In genomic region chr14:75164809-75165208, GRCh38 we compare ENCODE assay signal across 1 cellular context.
TF ChIP-seq lines count a peak whose summit lies in the region.

No MANE protein-coding gene starts in this region.

TF ChIP-seq in WTC11, 78 proteins besides CTCF, POLR2A, EP300 and RAD21 (continued from another document):
- TF ChIP-seq FOXP4 (CRISPR knock-in tag; IDR thresholded peaks at IDR 0.05) (no peak), FOXP1 (CRISPR knock-in tag; IDR thresholded peaks at IDR 0.05; ENCODE audit: borderline replicate concordance) (no peak), SP1 (CRISPR knock-in tag; conservative IDR thresholded peaks at IDR 0.05) (no peak), NFE2L1 (CRISPR knock-in tag; IDR thresholded peaks at IDR 0.05) (no peak), NFATC4 (CRISPR knock-in tag; IDR thresholded peaks at IDR 0.05) (no peak), ZBTB21 (CRISPR knock-in tag; IDR thresholded peaks at IDR 0.05; ENCODE audit: borderline replicate concordance) (no peak), TEAD1 (CRISPR knock-in tag; IDR thresholded peaks at IDR 0.05) (no peak)
- TF ChIP-seq, protein P1, sequence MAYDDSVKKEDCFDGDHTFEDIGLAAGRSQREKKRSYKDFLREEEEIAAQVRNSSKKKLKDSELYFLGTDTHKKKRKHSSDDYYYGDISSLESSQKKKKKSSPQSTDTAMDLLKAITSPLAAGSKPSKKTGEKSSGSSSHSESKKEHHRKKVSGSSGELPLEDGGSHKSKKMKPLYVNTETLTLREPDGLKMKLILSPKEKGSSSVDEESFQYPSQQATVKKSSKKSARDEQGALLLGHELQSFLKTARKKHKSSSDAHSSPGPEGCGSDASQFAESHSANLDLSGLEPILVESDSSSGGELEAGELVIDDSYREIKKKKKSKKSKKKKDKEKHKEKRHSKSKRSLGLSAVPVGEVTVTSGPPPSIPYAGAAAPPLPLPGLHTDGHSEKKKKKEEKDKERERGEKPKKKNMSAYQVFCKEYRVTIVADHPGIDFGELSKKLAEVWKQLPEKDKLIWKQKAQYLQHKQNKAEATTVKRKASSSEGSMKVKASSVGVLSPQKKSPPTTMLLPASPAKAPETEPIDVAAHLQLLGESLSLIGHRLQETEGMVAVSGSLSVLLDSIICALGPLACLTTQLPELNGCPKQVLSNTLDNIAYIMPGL (CRISPR knock-in tag; IDR thresholded peaks at IDR 0.05), result no peak
TF ChIP-seq in WTC11: peak in this region for 0.
